In genomic region chr11:36131719-36132349, GRCh38 we compare ENCODE assay signal across 8 cellular contexts.
DNase-seq lines count a peak whose midpoint lies in the region; ATAC-seq, FAIRE-seq and TF ChIP-seq lines count a peak whose summit lies in the region.

No MANE protein-coding gene starts in this region.

- TF ChIP-seq CTCF in D721Med (IDR thresholded peaks at IDR 0.05; ENCODE audit: insufficient read depth, missing control alignments) (peak; percentile 74), heart right ventricle (IDR thresholded peaks at IDR 0.05) (peak; percentile 47 to 87 (median 75)), sigmoid colon (IDR thresholded peaks at IDR 0.05) (peak; percentile 24 to 56 (median 40))

- H3K27me3 Mint-ChIP-seq in activated naive CD8-positive, alpha-beta T cell treated with anti-CD3 and anti-CD28 coated beads for 36 hours: peaks cover 16% of the 10 kb centered on the region
- H3K27me3 Mint-ChIP-seq in natural killer cell treated with Interleukin-12 subunit alpha and Interleukin-12 subunit beta and Interleukin-15 and Interleukin-18, amount 100 ng/mL, for 72 hours: peaks cover 6 to 22% of the 10 kb centered on the region in 2 donors

- H3K4me1 ChIP-seq in heart right ventricle (peaks cover 0 to 15% (median 0%) of the 10 kb centered on the region in 9 donors), sigmoid colon (no peaks in the 10 kb centered on the region)

- DNase-seq in D721Med (ENCODE audit: insufficient read length, low spot score) (no peak), KBM-7 (peak; percentile 43), heart right ventricle (peak; percentile 24 to 68), sigmoid colon (peak; percentile 82), GDM1 (lab: John Stamatoyannopoulos, UW) (no peak)
- peak; percentile 3 for DNase-seq in activated naive CD8-positive, alpha-beta T cell treated with anti-CD3 and anti-CD28 coated beads for 36 hours
- DNase-seq in natural killer cell treated with Interleukin-12 subunit alpha and Interleukin-12 subunit beta and Interleukin-15 and Interleukin-18, amount 100 ng/mL, for 72 hours (ENCODE audit: low spot score): no peak

- in situ Hi-C loops in KBM-7 (cut with MboI; ENCODE audit: low pct_unique_long_range_greater_than_20kb, low sequenced_read_pairs): loop anchor here (25.0 kb wide), 1 partner anchor 520 kb away; the partner anchor contains the start of gene FJX1

- no peaks in the 10 kb centered on the region for H3K4me1 Mint-ChIP-seq in activated naive CD8-positive, alpha-beta T cell treated with anti-CD3 and anti-CD28 coated beads for 36 hours
- no peaks in the 10 kb centered on the region for H3K4me1 Mint-ChIP-seq in natural killer cell treated with Interleukin-12 subunit alpha and Interleukin-12 subunit beta and Interleukin-15 and Interleukin-18, amount 100 ng/mL, for 72 hours (ENCODE audit: low read depth in 2 of 2)

- no peak for TF ChIP-seq POLR2A in sigmoid colon (IDR thresholded peaks at IDR 0.05)

- no peak for TF ChIP-seq EP300 in sigmoid colon (IDR thresholded peaks at IDR 0.05)

- H3K27ac ChIP-seq in heart right ventricle (peak overlapping the region in 2 of 10 donors; percentile 15 to 44), sigmoid colon (no peak overlapping the region)

- intact Hi-C loops in heart right ventricle (cut with DNase I) (loop anchor here (2.0 to 10.0 kb wide), 15 partner anchors 87 to 517 kb away; partner anchors contain the start of genes FJX1 (in 4 of the 10) and LDLRAD3 (in 1 of the 10)), sigmoid colon (cut with DNase I) (loop anchor here (2.0 to 5.0 kb wide), 2 partner anchors 310 to 515 kb away; no protein-coding TSS in a partner anchor)

- H3K36me3 ChIP-seq in heart right ventricle (no peaks in the 10 kb centered on the region), sigmoid colon (no peaks in the 10 kb centered on the region)

- H3K4me3 Mint-ChIP-seq in activated naive CD8-positive, alpha-beta T cell treated with anti-CD3 and anti-CD28 coated beads for 36 hours: no peak overlapping the region
- H3K4me3 Mint-ChIP-seq in natural killer cell treated with Interleukin-12 subunit alpha and Interleukin-12 subunit beta and Interleukin-15 and Interleukin-18, amount 100 ng/mL, for 72 hours: no peak overlapping the region

- FAIRE-seq in D721Med (lab: Jason Lieb, UNC): no peak

- H3K9me3 ChIP-seq in heart right ventricle (no peaks in the 10 kb centered on the region), sigmoid colon (no peaks in the 10 kb centered on the region)

- H3K9me3 Mint-ChIP-seq in activated naive CD8-positive, alpha-beta T cell treated with anti-CD3 and anti-CD28 coated beads for 36 hours: no peaks in the 10 kb centered on the region
- H3K9me3 Mint-ChIP-seq in natural killer cell treated with Interleukin-12 subunit alpha and Interleukin-12 subunit beta and Interleukin-15 and Interleukin-18, amount 100 ng/mL, for 72 hours: no peaks in the 10 kb centered on the region

- H3K4me3 ChIP-seq in heart right ventricle: no peak overlapping the region
- H3K4me3 ChIP-seq in sigmoid colon: no peak overlapping the region

- H3K27me3 ChIP-seq in heart right ventricle (peaks cover 0 to 22% (median 6%) of the 10 kb centered on the region in 7 donors), sigmoid colon (no peaks in the 10 kb centered on the region)

- 43 to 50% methylated on average over 8 of the region's 8 CpGs for WGBS in heart right ventricle, 2 donors
- WGBS in sigmoid colon, 2 donors: 56 to 67% methylated on average over 8 of the region's 8 CpGs

- H3K36me3 Mint-ChIP-seq in activated naive CD8-positive, alpha-beta T cell treated with anti-CD3 and anti-CD28 coated beads for 36 hours: no peaks in the 10 kb centered on the region
- H3K36me3 Mint-ChIP-seq in natural killer cell treated with Interleukin-12 subunit alpha and Interleukin-12 subunit beta and Interleukin-15 and Interleukin-18, amount 100 ng/mL, for 72 hours: no peaks in the 10 kb centered on the region

- ATAC-seq in heart right ventricle (peak; percentile 77 to 92 (median 83)), GM19455 (IDR thresholded peaks at IDR 0.05; ENCODE audit: unreplicated experiment) (no peak)
- ATAC-seq in natural killer cell treated with Interleukin-12 subunit alpha and Interleukin-12 subunit beta and Interleukin-15 and Interleukin-18, amount 100 ng/mL, for 72 hours: no peak

- H3K27ac Mint-ChIP-seq in activated naive CD8-positive, alpha-beta T cell treated with anti-CD3 and anti-CD28 coated beads for 36 hours: no peak overlapping the region
- no peak overlapping the region for H3K27ac Mint-ChIP-seq in natural killer cell treated with Interleukin-12 subunit alpha and Interleukin-12 subunit beta and Interleukin-15 and Interleukin-18, amount 100 ng/mL, for 72 hours

Comparison
In these comparisons a context has a peak if more than half of its experiments do, and no peak if none do; other contexts are left out.
1. DNase-seq: peak in KBM-7 (single experiment), activated naive CD8-positive, alpha-beta T cell treated with anti-CD3 and anti-CD28 coated beads for 36 hours (single experiment), heart right ventricle (2 of 2) and sigmoid colon (single experiment); none in D721Med (single experiment), GDM1 (single experiment) and natural killer cell treated with Interleukin-12 subunit alpha and Interleukin-12 subunit beta and Interleukin-15 and Interleukin-18, amount 100 ng/mL, for 72 hours (single experiment).
2. ATAC-seq: peak in heart right ventricle (8 of 8); none in GM19455 (single experiment) and natural killer cell treated with Interleukin-12 subunit alpha and Interleukin-12 subunit beta and Interleukin-15 and Interleukin-18, amount 100 ng/mL, for 72 hours (0 of 2).
3. Peak in every context shown above with its lines, with median percentiles within 50 percentile points of each other: CTCF ChIP-seq.